Comparison of ENCODE assay signal across 11 cellular contexts in genomic region chr10:124611738-124612137, GRCh38.
A peak's percentile ranks its signal among the peaks of the same experiment; 100 is the strongest.
DNase-seq lines count a peak whose midpoint lies in the region; ATAC-seq and TF ChIP-seq lines count a peak whose summit lies in the region.
"Had no signal": no experiment of that assay in that cellular context is flagged by ENCODE, and none has a peak within 500 bp of the region (broad histone marks: within the 10 kb centered on the region; RNA-seq: fewer than 3 reads in every experiment).

No MANE protein-coding gene starts in this region.

- H3K9me3 Mint-ChIP-seq in CD14-positive monocyte (no peaks in the 10 kb centered on the region), chondrocyte (ENCODE audit: low read depth) (no peaks in the 10 kb centered on the region)

- H3K4me3 Mint-ChIP-seq in CD14-positive monocyte = peak overlapping the region; percentile 60 to 84
- no peak overlapping the region for H3K4me3 Mint-ChIP-seq in chondrocyte (ENCODE audit: unreplicated experiment)

- 86 to 87% methylated on average over 5 to 11 of the region's 11 CpGs for WGBS in testis, 2 donors
- WGBS in smooth muscle cell (ENCODE audit: low lambda C conversion rate) = 95% methylated on average over 11 of the region's 11 CpGs

- H2AFZ ChIP-seq in smooth muscle cell (ENCODE audit: low read depth) = no peak overlapping the region

- H3K27ac Mint-ChIP-seq in CD14-positive monocyte (peak overlapping the region; percentile 13 to 89 (median 80)), chondrocyte (ENCODE audit: unreplicated experiment) (no peak overlapping the region)

- peak overlapping the region in 1 of 2 donors; percentile 18 for H3K27ac ChIP-seq in testis
- H3K27ac ChIP-seq in smooth muscle cell (ENCODE audit: low read depth) = no peak overlapping the region
- H3K27ac ChIP-seq: C4-2B had no signal

- peak; percentile 44 for ATAC-seq in mucosa of descending colon

- no peak for TF ChIP-seq POLR2A in testis (IDR thresholded peaks at IDR 0.05)

- no peaks in the 10 kb centered on the region for H3K36me3 ChIP-seq in mucosa of descending colon (ENCODE audit: low read depth)
- H3K36me3 ChIP-seq in testis (ENCODE audit: low read depth, missing control alignments) = no peaks in the 10 kb centered on the region
- no peaks in the 10 kb centered on the region for H3K36me3 ChIP-seq in smooth muscle cell (ENCODE audit: low read depth)

- H3K9me3 ChIP-seq in mucosa of descending colon = no peaks in the 10 kb centered on the region
- H3K9me3 ChIP-seq in testis = no peaks in the 10 kb centered on the region
- no peaks in the 10 kb centered on the region for H3K9me3 ChIP-seq in smooth muscle cell (replicated peaks; ENCODE audit: low read depth)

- no peaks in the 10 kb centered on the region for H3K79me2 ChIP-seq in smooth muscle cell (ENCODE audit: low read depth)

- H3K4me1 Mint-ChIP-seq in CD14-positive monocyte = peaks cover 29% of the 10 kb centered on the region
- no peaks in the 10 kb centered on the region for H3K4me1 Mint-ChIP-seq in chondrocyte (ENCODE audit: low read depth)

- peaks cover 18 to 23% of the 10 kb centered on the region in 2 donors for H3K36me3 Mint-ChIP-seq in CD14-positive monocyte
- H3K36me3 Mint-ChIP-seq in chondrocyte (ENCODE audit: low read depth) = no peaks in the 10 kb centered on the region

- H3K9ac ChIP-seq in smooth muscle cell (ENCODE audit: low read depth) = no peak overlapping the region

- DNase-seq in CD14-positive monocyte (ENCODE audit: low spot score) = no peak
- DNase-seq in NAMALWA (ENCODE audit: low spot score) = peak; percentile 45
- DNase-seq in activated T-cell treated with anti-CD3 and anti-CD28 coated beads, Interleukin-2, amount 50 U/mL, for 1 hour = peak; percentile 51
- peak in 1 of 3 donors; percentile 78 for DNase-seq in mucosa of descending colon
- DNase-seq in NCI-H510A (lab: John Stamatoyannopoulos, UW) = no peak
- no peak for DNase-seq in testis
- no peak for DNase-seq in smooth muscle cell (lab: John Stamatoyannopoulos, UW; ENCODE audit: unreplicated experiment)
- DNase-seq in chondrocyte (ENCODE audit: low spot score) = no peak
- DNase-seq: NCI-H774 had no signal

- no peak overlapping the region for H3K4me2 ChIP-seq in smooth muscle cell

- intact Hi-C loops in CD14-positive monocyte (cut with micrococcal nuclease) (loop anchor here in 1 of 2 donors (10.0 kb wide), 1 partner anchor 67 kb away; no protein-coding TSS in a partner anchor), mucosa of descending colon (cut with DNase I, micrococcal nuclease) (no loop called here), testis (cut with DNase I; ENCODE audit: low total_unique reads) (no loop called here)

- peaks cover 2 to 3% (median 2%) of the 10 kb centered on the region in 3 donors for H3K27me3 Mint-ChIP-seq in CD14-positive monocyte (ENCODE audit: low read depth in 3 of 3)
- no peaks in the 10 kb centered on the region for H3K27me3 Mint-ChIP-seq in chondrocyte (ENCODE audit: low read depth)
- H3K27me3 Mint-ChIP-seq: progenitor cell of endocrine pancreas had no signal

- H4K20me1 ChIP-seq in smooth muscle cell (ENCODE audit: low read depth) = no peaks in the 10 kb centered on the region

- no peaks in the 10 kb centered on the region for H3K4me1 ChIP-seq in mucosa of descending colon (ENCODE audit: low read depth)
- peaks cover 15% of the 10 kb centered on the region for H3K4me1 ChIP-seq in testis
- no peaks in the 10 kb centered on the region for H3K4me1 ChIP-seq in smooth muscle cell (ENCODE audit: low read depth)

- no peak for TF ChIP-seq CTCF in CD14-positive monocyte (IDR thresholded peaks at IDR 0.05)
- no peak for TF ChIP-seq CTCF in mucosa of descending colon (IDR thresholded peaks at IDR 0.05)
- no peak for TF ChIP-seq CTCF in testis (IDR thresholded peaks at IDR 0.05)
- TF ChIP-seq CTCF in smooth muscle cell (IDR thresholded peaks at IDR 0.05; ENCODE audit: borderline replicate concordance, insufficient read depth, poor library complexity, severe bottlenecking) = no peak
- TF ChIP-seq CTCF in chondrocyte (IDR thresholded peaks at IDR 0.05) = no peak

- no peaks in the 10 kb centered on the region for H3F3A ChIP-seq in smooth muscle cell (ENCODE audit: low read depth)

- H3K4me3 ChIP-seq in mucosa of descending colon (no peak overlapping the region), testis (no peak overlapping the region), smooth muscle cell (no peak overlapping the region)

- H3K27me3 ChIP-seq in testis (no peaks in the 10 kb centered on the region), smooth muscle cell (ENCODE audit: low read depth) (no peaks in the 10 kb centered on the region)

Comparison
In these comparisons a context has a peak if more than half of its experiments do, and no peak if none do; other contexts are left out.
1. DNase-seq: peak in NAMALWA (single experiment) and activated T-cell treated with anti-CD3 and anti-CD28 coated beads, Interleukin-2, amount 50 U/mL, for 1 hour (single experiment); none in CD14-positive monocyte (single experiment), NCI-H510A (single experiment), testis (single experiment), smooth muscle cell (single experiment) and chondrocyte (single experiment).